ENCODE assay signal across 10 cellular contexts in the genomic region with DNA sequence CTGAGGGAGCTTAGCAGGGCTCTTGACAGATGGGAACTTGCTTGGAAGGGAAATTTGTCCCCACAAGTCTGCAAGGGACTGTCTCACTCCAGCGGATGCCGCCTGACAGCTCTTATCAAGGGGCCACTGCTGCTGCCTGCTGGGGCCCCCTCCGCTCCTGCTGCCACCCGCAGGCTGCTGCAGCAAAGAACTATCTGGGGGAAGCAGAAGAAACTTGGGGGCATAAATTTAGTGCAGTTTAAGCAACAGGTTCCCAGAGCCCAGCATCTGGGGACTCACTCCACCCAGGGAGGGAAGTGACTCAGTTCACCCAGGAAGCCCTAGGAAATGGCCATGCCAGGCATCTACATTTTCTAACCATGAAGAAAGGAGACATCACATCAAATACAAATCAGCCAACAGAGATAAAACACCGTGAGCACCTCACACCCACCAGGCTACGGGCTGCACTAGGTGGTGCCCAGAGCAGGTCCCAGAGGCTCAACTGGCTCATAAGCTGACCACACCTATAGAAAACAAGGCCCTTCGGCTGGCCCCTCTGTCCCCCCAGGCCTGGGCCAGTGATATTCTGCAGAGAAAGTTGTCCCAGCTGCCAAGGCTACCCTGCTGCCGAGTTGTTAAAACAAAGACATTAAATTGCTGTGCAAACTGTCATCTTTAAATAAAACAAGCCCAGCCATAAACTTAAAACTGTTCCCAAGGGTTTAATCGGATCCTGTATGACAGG.
DNase-seq lines count a peak whose midpoint lies in the region; ATAC-seq and TF ChIP-seq lines count a peak whose summit lies in the region.
"Had no signal": no experiment of that assay in that cellular context is flagged by ENCODE, and none has a peak within 500 bp of the region (broad histone marks: within the 10 kb centered on the region; RNA-seq: fewer than 3 reads in every experiment).

No MANE protein-coding gene starts in this region.

- H3K27me3 Mint-ChIP-seq in dendritic cell treated with granulocyte-macrophage colony-stimulating factor and Interleukin-4, amounts not matched to agents 40 ng/mL and 50 ng/mL, for 4 days = peaks cover 3% of the 10 kb centered on the region
- H3K27me3 Mint-ChIP-seq in stimulated activated memory B cell treated with anti-CD40 and anti-IgM and Interleukin-4, amounts not matched to agents 10 μg/mL and 1 μg/mL and 100 μg/mL, for 72 hours = no peaks in the 10 kb centered on the region
- H3K27me3 Mint-ChIP-seq: naive B cell had no signal

- H3K9me3 Mint-ChIP-seq in dendritic cell treated with granulocyte-macrophage colony-stimulating factor and Interleukin-4, amounts not matched to agents 40 ng/mL and 50 ng/mL, for 4 days = no peaks in the 10 kb centered on the region
- H3K9me3 Mint-ChIP-seq in stimulated activated memory B cell treated with anti-CD40 and anti-IgM and Interleukin-4, amounts not matched to agents 10 μg/mL and 1 μg/mL and 100 μg/mL, for 72 hours = no peaks in the 10 kb centered on the region
- H3K9me3 Mint-ChIP-seq: naive B cell had no signal

- H3K36me3 Mint-ChIP-seq in dendritic cell treated with granulocyte-macrophage colony-stimulating factor and Interleukin-4, amounts not matched to agents 40 ng/mL and 50 ng/mL, for 4 days (ENCODE audit: low read depth) = peaks cover 64% of the 10 kb centered on the region
- H3K36me3 Mint-ChIP-seq in stimulated activated memory B cell treated with anti-CD40 and anti-IgM and Interleukin-4, amounts not matched to agents 10 μg/mL and 1 μg/mL and 100 μg/mL, for 72 hours = peaks cover 6% of the 10 kb centered on the region
- H3K36me3 Mint-ChIP-seq: naive B cell had no signal

- peak overlapping the region; percentile 88 for H3K27ac ChIP-seq in VCaP
- H3K27ac ChIP-seq: 22Rv1 had no signal

- DNase-seq in DMS 273 (lab: John Stamatoyannopoulos, UW; ENCODE audit: unreplicated experiment) (peak; percentile 29), DMS 273 treated with DMSO at 0.1 percent for 48 hours (lab: John Stamatoyannopoulos, UW) (no peak), iPS-NIHi11 (ENCODE audit: low spot score) (no peak), HuH-7 (ENCODE audit: low spot score) (no peak)
- DNase-seq: naive B cell had no signal

- H3K27ac Mint-ChIP-seq in dendritic cell treated with granulocyte-macrophage colony-stimulating factor and Interleukin-4, amounts not matched to agents 40 ng/mL and 50 ng/mL, for 4 days = peak overlapping the region; percentile 68
- peak overlapping the region; percentile 55 for H3K27ac Mint-ChIP-seq in stimulated activated memory B cell treated with anti-CD40 and anti-IgM and Interleukin-4, amounts not matched to agents 10 μg/mL and 1 μg/mL and 100 μg/mL, for 72 hours
- H3K27ac Mint-ChIP-seq: naive B cell had no signal

- peaks cover 71% of the 10 kb centered on the region for H3K4me1 Mint-ChIP-seq in dendritic cell treated with granulocyte-macrophage colony-stimulating factor and Interleukin-4, amounts not matched to agents 40 ng/mL and 50 ng/mL, for 4 days (ENCODE audit: low read depth)
- H3K4me1 Mint-ChIP-seq in stimulated activated memory B cell treated with anti-CD40 and anti-IgM and Interleukin-4, amounts not matched to agents 10 μg/mL and 1 μg/mL and 100 μg/mL, for 72 hours = peaks cover 66% of the 10 kb centered on the region

- ATAC-seq in stimulated activated memory B cell treated with anti-CD40 and anti-IgM and Interleukin-4, amounts not matched to agents 10 μg/mL and 1 μg/mL and 100 μg/mL, for 72 hours = no peak
- no peak for ATAC-seq in GM21447 (IDR thresholded peaks at IDR 0.05; ENCODE audit: unreplicated experiment)

- intact Hi-C loops in dendritic cell treated with granulocyte-macrophage colony-stimulating factor and Interleukin-4, amounts not matched to agents 40 ng/mL and 50 ng/mL, for 4 days (cut with micrococcal nuclease) = no loop called here

- TF ChIP-seq CTCF in VCaP (conservative IDR thresholded peaks at IDR 0.05) = no peak

- peak overlapping the region; percentile 55 for H3K4me3 Mint-ChIP-seq in dendritic cell treated with granulocyte-macrophage colony-stimulating factor and Interleukin-4, amounts not matched to agents 40 ng/mL and 50 ng/mL, for 4 days
- peak overlapping the region; percentile 50 for H3K4me3 Mint-ChIP-seq in stimulated activated memory B cell treated with anti-CD40 and anti-IgM and Interleukin-4, amounts not matched to agents 10 μg/mL and 1 μg/mL and 100 μg/mL, for 72 hours
